In genomic region chr17:13031718-13032350, GRCh38 we compare ENCODE assay signal across 7 cellular contexts. TPM values are rescaled to one million over a fixed set of nuclear protein-coding genes. Genes with fewer than 3 reads are reported as not detected.
DNase-seq lines count a peak whose midpoint lies in the region; ATAC-seq, FAIRE-seq and TF ChIP-seq lines count a peak whose summit lies in the region.

No MANE protein-coding gene starts in this region.

- H3K4me1 ChIP-seq in Loucy (ENCODE audit: insufficient read depth, low read length, poor library complexity, severe bottlenecking): peaks cover 5% of the 10 kb centered on the region
- H3K4me1 ChIP-seq in endothelial cell of umbilical vein (ENCODE audit: control insufficient read depth, extremely low read depth, insufficient read depth, low read length): no peaks in the 10 kb centered on the region
- H3K4me1 ChIP-seq in naive thymus-derived CD4-positive, alpha-beta T cell (ENCODE audit: control insufficient read depth in 2 of 2, insufficient read depth in 2 of 2, low read length in 2 of 2): peaks cover 0 to 12% of the 10 kb centered on the region in 2 donors

- CTCF ChIA-PET in endothelial cell of umbilical vein (lab: Charles Lee): interaction anchor here (0.7 to 3.6 kb wide), 17 partner anchors 9 to 1895 kb away, joined by 3 to 93 read pairs (median 5); partner anchors contain the start of genes ELAC2 and HS3ST3B1
- CTCF ChIA-PET in naive thymus-derived CD4-positive, alpha-beta T cell (lab: Charles Lee): interaction anchor here (0.7 to 5.9 kb wide), 6 partner anchors 8 to 542 kb away, joined by 4 to 77 read pairs (median 11); partner anchors contain the start of gene ELAC2

- H4K20me1 ChIP-seq in Loucy (ENCODE audit: insufficient read depth, low read length, poor library complexity, severe bottlenecking) (no peaks in the 10 kb centered on the region), endothelial cell of umbilical vein (replicated peaks; ENCODE audit: control insufficient read depth, extremely low read depth, insufficient read depth, low read length) (no peaks in the 10 kb centered on the region)

- peaks cover 4 to 27% (median 17%) of the 10 kb centered on the region in 11 donors for H3K9me3 Mint-ChIP-seq in naive thymus-derived CD4-positive, alpha-beta T cell
- H3K9me3 Mint-ChIP-seq in type B pancreatic cell: no peaks in the 10 kb centered on the region

- H3K4me2 ChIP-seq in Loucy (ENCODE audit: low read depth, low read length, poor library complexity, severe bottlenecking) (no peak overlapping the region), endothelial cell of umbilical vein (ENCODE audit: insufficient read depth, low read length) (no peak overlapping the region)

- ATAC-seq in GM21619 (IDR thresholded peaks at IDR 0.05; ENCODE audit: unreplicated experiment): peak; percentile 87
- ATAC-seq in naive thymus-derived CD4-positive, alpha-beta T cell: peak; percentile 77

- H3K9me1 ChIP-seq in endothelial cell of umbilical vein (replicated peaks; ENCODE audit: control insufficient read depth, extremely low read depth, insufficient read depth, low read length): no peaks in the 10 kb centered on the region

- H3K9ac ChIP-seq in Loucy (ENCODE audit: low read depth, low read length, poor library complexity, severe bottlenecking): no peak overlapping the region
- no peak overlapping the region for H3K9ac ChIP-seq in endothelial cell of umbilical vein (replicated peaks; ENCODE audit: extremely low read depth, insufficient read depth, low read length)

- H3K36me3 ChIP-seq in Loucy (ENCODE audit: insufficient read depth, low read length) (no peaks in the 10 kb centered on the region), endothelial cell of umbilical vein (ENCODE audit: control insufficient read depth in 2 of 2, extremely low read depth in 1 of 2, insufficient read depth in 2 of 2, low read length in 2 of 2) (no peaks in the 10 kb centered on the region)
- no peaks in the 10 kb centered on the region for H3K36me3 ChIP-seq in naive thymus-derived CD4-positive, alpha-beta T cell (ENCODE audit: control insufficient read depth in 2 of 3, insufficient read depth in 3 of 3, low read length in 3 of 3)

- dilution Hi-C loops in endothelial cell of umbilical vein (cut with MboI; ENCODE audit: extremely low pct_ligation_motif_present, low sequenced_read_pairs): no loop called here

- H3K79me2 ChIP-seq in Loucy (ENCODE audit: insufficient read depth, low read length): no peaks in the 10 kb centered on the region
- H3K79me2 ChIP-seq in endothelial cell of umbilical vein (ENCODE audit: control insufficient read depth, insufficient read depth, low read length): no peaks in the 10 kb centered on the region

- H3K27ac ChIP-seq in endothelial cell of umbilical vein (ENCODE audit: insufficient read depth, low read depth, low read length): no peak overlapping the region
- H3K27ac ChIP-seq in naive thymus-derived CD4-positive, alpha-beta T cell (ENCODE audit: low read depth, low read length): no peak overlapping the region

- H3K27me3 Mint-ChIP-seq in naive thymus-derived CD4-positive, alpha-beta T cell: peaks cover 0 to 16% (median 6%) of the 10 kb centered on the region in 5 donors
- peaks cover 11% of the 10 kb centered on the region for H3K27me3 Mint-ChIP-seq in type B pancreatic cell

- peak overlapping the region in 8 of 9 donors; percentile 41 to 90 (median 76) for H3K27ac Mint-ChIP-seq in naive thymus-derived CD4-positive, alpha-beta T cell
- H3K27ac Mint-ChIP-seq in type B pancreatic cell: no peak overlapping the region

- peak overlapping the region in 8 of 10 donors; percentile 18 to 71 (median 42) for H3K4me3 Mint-ChIP-seq in naive thymus-derived CD4-positive, alpha-beta T cell
- no peak overlapping the region for H3K4me3 Mint-ChIP-seq in type B pancreatic cell

- no TSS peak for BruUV-seq in endothelial cell of umbilical vein (replicated peaks; lab: Mats Ljungman, UMichigan)

- no peaks in the 10 kb centered on the region for H3K27me3 ChIP-seq in Loucy (ENCODE audit: insufficient read depth, low read length, poor library complexity, severe bottlenecking)
- no peaks in the 10 kb centered on the region for H3K27me3 ChIP-seq in endothelial cell of umbilical vein (ENCODE audit: control insufficient read depth in 2 of 2, insufficient read depth in 2 of 2, low read length in 2 of 2)
- peaks cover 0 to 2% of the 10 kb centered on the region in 2 donors for H3K27me3 ChIP-seq in naive thymus-derived CD4-positive, alpha-beta T cell (ENCODE audit: control insufficient read depth in 2 of 2, insufficient read depth in 2 of 2, low read length in 2 of 2)

- H3K9me3 ChIP-seq in Loucy (ENCODE audit: insufficient read depth, low read depth, low read length): peaks cover 4% of the 10 kb centered on the region; the same call in 1 of the 2 replicates
- H3K9me3 ChIP-seq in endothelial cell of umbilical vein (replicated peaks; ENCODE audit: control insufficient read depth, insufficient read depth, low read length): no peaks in the 10 kb centered on the region
- peaks cover 0 to 10% (median 0%) of the 10 kb centered on the region in 3 experiments for H3K9me3 ChIP-seq in naive thymus-derived CD4-positive, alpha-beta T cell (ENCODE audit: control insufficient read depth in 2 of 3, low read length in 3 of 3)

- POLR2A ChIA-PET in endothelial cell of umbilical vein (lab: Charles Lee): no interaction called here
- POLR2A ChIA-PET in naive thymus-derived CD4-positive, alpha-beta T cell (lab: Charles Lee): interaction anchor here (1.0 to 5.2 kb wide), 3 partner anchors 13 to 1034 kb away, joined by 3 to 40 read pairs (median 4); partner anchors contain the start of genes ELAC2 and ZNF18

- H3K4me3 ChIP-seq in Loucy (ENCODE audit: low read length, poor library complexity, severe bottlenecking): no peak overlapping the region
- no peak overlapping the region for H3K4me3 ChIP-seq in endothelial cell of umbilical vein (replicated peaks in 1 of 3; ENCODE audit: insufficient read depth in 1 of 3, low read depth in 1 of 3, low read length in 3 of 3)
- no peak overlapping the region for H3K4me3 ChIP-seq in naive thymus-derived CD4-positive, alpha-beta T cell (ENCODE audit: low read length)

- no peak for TF ChIP-seq POLR2A in endothelial cell of umbilical vein (IDR thresholded peaks at IDR 0.05; ENCODE audit: low read depth, low read length)

- peaks cover 0 to 14% (median 4%) of the 10 kb centered on the region in 5 donors for H3K36me3 Mint-ChIP-seq in naive thymus-derived CD4-positive, alpha-beta T cell
- H3K36me3 Mint-ChIP-seq in type B pancreatic cell: no peaks in the 10 kb centered on the region

- peak overlapping the region; percentile 69 for H2AFZ ChIP-seq in Loucy (ENCODE audit: low read length)
- H2AFZ ChIP-seq in endothelial cell of umbilical vein (ENCODE audit: low read depth, low read length): peak overlapping the region; percentile 12

- FAIRE-seq in endothelial cell of umbilical vein (lab: Jason Lieb, UNC): peak; percentile 83

- TF ChIP-seq CTCF in GM10266 (IDR thresholded peaks at IDR 0.05; ENCODE audit: control insufficient read depth, insufficient read depth, low read depth, missing control alignments) (peak; percentile 85), Loucy (conservative IDR thresholded peaks at IDR 0.05; ENCODE audit: low read length) (peak; percentile 80), endothelial cell of umbilical vein (IDR thresholded peaks at IDR 0.05; ENCODE audit: extremely low read depth in 1 of 2, insufficient read depth in 1 of 2, low read depth in 1 of 2, low read length in 2 of 2) (peak; percentile 80 to 87), type B pancreatic cell (conservative IDR thresholded peaks at IDR 0.05) (peak; percentile 87)

- intact Hi-C loops in endothelial cell of umbilical vein (cut with micrococcal nuclease): loop anchor here (2.0 to 5.0 kb wide), 2 partner anchors 1271 to 1895 kb away; no protein-coding TSS in a partner anchor
- intact Hi-C loops in naive thymus-derived CD4-positive, alpha-beta T cell (cut with micrococcal nuclease): loop anchor here (1.0 to 5.0 kb wide), 4 partner anchors 8 to 1270 kb away; partner anchors contain the start of gene HS3ST3B1 (in 1 of the 2)

- DNase-seq in GM10266 (ENCODE audit: extremely low spot score) (peak; percentile 57), endothelial cell of umbilical vein (ENCODE audit: low read depth, low spot score) (peak; percentile 18), type B pancreatic cell (ENCODE audit: extremely low spot score, unreplicated experiment) (no peak)
- DNase-seq in activated CD4-positive, alpha-beta T cell treated with anti-CD3 and anti-CD28 coated beads for 48 hours: peak; percentile 66
- DNase-seq in naive thymus-derived CD4-positive, alpha-beta T cell: peak in 8 of 9 donors; percentile 34 to 63 (median 54)

- peaks cover 6 to 29% (median 16%) of the 10 kb centered on the region in 7 donors for H3K4me1 Mint-ChIP-seq in naive thymus-derived CD4-positive, alpha-beta T cell
- H3K4me1 Mint-ChIP-seq in type B pancreatic cell (ENCODE audit: unreplicated experiment): peaks cover 9% of the 10 kb centered on the region

- no peaks in the 10 kb centered on the region for H3F3A ChIP-seq in Loucy (ENCODE audit: low read depth)

- H3K9me2 ChIP-seq in Loucy (replicated peaks; ENCODE audit: low read depth, low read length): no peaks in the 10 kb centered on the region

TF ChIP-seq in endothelial cell of umbilical vein, 7 proteins besides CTCF, POLR2A, EP300 and RAD21:
- TF ChIP-seq MAX (IDR thresholded peaks at IDR 0.05; ENCODE audit: insufficient read depth, insufficient read length) (no peak), EZH2 (IDR thresholded peaks at IDR 0.05; ENCODE audit: borderline replicate concordance, low read depth, low read length, severe bottlenecking) (no peak)

RNA-seq across cellular contexts. Expression of gene ELAC2, which starts 14.0 kb away (rescaled TPM):
- total RNA-seq in endothelial cell of umbilical vein (64.8 and 71.6 TPM in 2 replicates), type B pancreatic cell (ENCODE audit: low replicate concordance) (50.2 and 55.8 TPM in 2 replicates)
- polyA plus RNA-seq in endothelial cell of umbilical vein: 75.9 and 98.2 TPM in 2 replicates
- 60.2 and 75.3 TPM in 2 replicates for polyA plus RNA-seq in endothelial cell of umbilical vein (2011; cell fraction: cytosol; rRNA removed)
- polyA plus RNA-seq in endothelial cell of umbilical vein (2011; cell fraction: nucleus; rRNA removed): 162 and 187 TPM in 2 replicates
- 66.2 and 67.5 TPM in 2 replicates for polyA plus RNA-seq in endothelial cell of umbilical vein (2012)
- 106 and 109 TPM in 2 replicates for polyA minus RNA-seq in endothelial cell of umbilical vein
- 44.9 TPM for polyA minus RNA-seq in endothelial cell of umbilical vein (2011; cell fraction: cytosol; rRNA and poly(A)+ RNA removed)
- polyA minus RNA-seq in endothelial cell of umbilical vein (2011; cell fraction: nucleus; rRNA and poly(A)+ RNA removed): 56.8 and 58.9 TPM in 2 replicates
- 10 to 100 TPM; 65.2 to 78.9 (median 75.3) TPM for total RNA-seq in naive thymus-derived CD4-positive, alpha-beta T cell
- 10 to 100 TPM; 43.4 to 79.3 TPM for polyA plus RNA-seq in naive thymus-derived CD4-positive, alpha-beta T cell
